10 cellular contexts compared by ENCODE assay signal in the genomic region with DNA sequence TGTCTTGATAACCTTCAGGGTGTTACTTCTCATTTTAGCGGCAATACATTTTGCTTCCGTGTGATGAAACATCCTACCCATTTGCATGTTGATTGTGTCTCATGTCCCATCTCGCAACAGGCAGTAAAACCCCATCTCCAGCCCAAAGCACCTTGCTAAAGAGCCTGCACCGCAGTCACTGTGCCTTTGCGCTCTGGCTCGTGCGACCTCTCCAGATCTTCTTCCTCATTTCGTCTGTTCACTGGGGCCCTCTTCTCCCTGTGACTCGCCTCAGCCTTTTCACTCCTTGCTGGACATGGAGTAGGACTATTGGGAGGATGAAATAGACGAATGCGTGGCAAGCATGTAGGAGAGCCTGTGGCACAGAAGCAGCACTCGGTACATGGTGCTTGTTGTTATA. TPM values are rescaled to one million over a fixed set of nuclear protein-coding genes. Genes with fewer than 3 reads are reported as not detected.
DNase-seq lines count a peak whose midpoint lies in the region; ATAC-seq and TF ChIP-seq lines count a peak whose summit lies in the region.
"Not testable (repeated sequence)": the region's sequence is repeated elsewhere in the genome, so short reads cannot be mapped to it uniquely, and the experiment has no call there.
"Had no signal": no experiment of that assay in that cellular context is flagged by ENCODE, and none has a peak within 500 bp of the region (broad histone marks: within the 10 kb centered on the region; RNA-seq: fewer than 3 reads in every experiment).

No MANE protein-coding gene starts in this region.

- H3K9me3 Mint-ChIP-seq in activated CD4-positive, alpha-beta memory T cell treated with anti-CD3 and anti-CD28 coated beads for 36 hours; activated T-cell treated with anti-CD3 and anti-CD28 coated beads, Interleukin-2, amount 50 U/mL, for 72 hours; naive thymus-derived CD4-positive, alpha-beta T cell; stimulated activated memory B cell treated with anti-CD40 and anti-IgM and Interleukin-4, amounts not matched to agents 10 μg/mL and 1 μg/mL and 100 μg/mL, for 72 hours: not testable (repeated sequence)

- H3K27me3 Mint-ChIP-seq in activated CD4-positive, alpha-beta memory T cell treated with anti-CD3 and anti-CD28 coated beads for 36 hours; activated T-cell treated with anti-CD3 and anti-CD28 coated beads, Interleukin-2, amount 50 U/mL, for 72 hours (ENCODE audit: low read depth); naive thymus-derived CD4-positive, alpha-beta T cell; stimulated activated memory B cell treated with anti-CD40 and anti-IgM and Interleukin-4, amounts not matched to agents 10 μg/mL and 1 μg/mL and 100 μg/mL, for 72 hours: not testable (repeated sequence)

- ATAC-seq in activated T-cell treated with anti-CD3 and anti-CD28 coated beads, Interleukin-2, amount 50 U/mL, for 72 hours (replicated peaks in 1 of 2) = not testable (repeated sequence)
- peak; percentile 12 to 59 for ATAC-seq in lower lobe of right lung
- ATAC-seq in naive thymus-derived CD4-positive, alpha-beta T cell = peak; percentile 57
- peak; percentile 58 for ATAC-seq in stimulated activated memory B cell treated with anti-CD40 and anti-IgM and Interleukin-4, amounts not matched to agents 10 μg/mL and 1 μg/mL and 100 μg/mL, for 72 hours

- intact Hi-C loops in activated CD4-positive, alpha-beta memory T cell treated with anti-CD3 and anti-CD28 coated beads for 36 hours (cut with micrococcal nuclease); lower lobe of right lung (cut with DNase I); naive thymus-derived CD4-positive, alpha-beta T cell (cut with micrococcal nuclease): not testable (repeated sequence)

- H3K4me1 Mint-ChIP-seq in activated CD4-positive, alpha-beta memory T cell treated with anti-CD3 and anti-CD28 coated beads for 36 hours (ENCODE audit: low read depth) = peaks cover 28% of the 10 kb centered on the region
- peaks cover 39% of the 10 kb centered on the region for H3K4me1 Mint-ChIP-seq in activated T-cell treated with anti-CD3 and anti-CD28 coated beads, Interleukin-2, amount 50 U/mL, for 72 hours (ENCODE audit: low read depth)
- H3K4me1 Mint-ChIP-seq in naive thymus-derived CD4-positive, alpha-beta T cell = peaks cover 2 to 30% (median 21%) of the 10 kb centered on the region in 7 donors
- H3K4me1 Mint-ChIP-seq in stimulated activated memory B cell treated with anti-CD40 and anti-IgM and Interleukin-4, amounts not matched to agents 10 μg/mL and 1 μg/mL and 100 μg/mL, for 72 hours = peaks cover 35% of the 10 kb centered on the region

- not testable (repeated sequence) for H3K9me3 ChIP-seq in lower lobe of right lung; naive thymus-derived CD4-positive, alpha-beta T cell (ENCODE audit: control insufficient read depth in 2 of 3, low read length in 3 of 3)

- H3K36me3 ChIP-seq in lower lobe of right lung = peaks cover 28% of the 10 kb centered on the region
- H3K36me3 ChIP-seq in naive thymus-derived CD4-positive, alpha-beta T cell (ENCODE audit: control insufficient read depth in 2 of 3, insufficient read depth in 3 of 3, low read length in 3 of 3) = peaks cover 0 to 25% (median 4%) of the 10 kb centered on the region in 3 experiments

- not testable (repeated sequence) for H3K4me3 Mint-ChIP-seq in activated CD4-positive, alpha-beta memory T cell treated with anti-CD3 and anti-CD28 coated beads for 36 hours; activated T-cell treated with anti-CD3 and anti-CD28 coated beads, Interleukin-2, amount 50 U/mL, for 72 hours; naive thymus-derived CD4-positive, alpha-beta T cell; stimulated activated memory B cell treated with anti-CD40 and anti-IgM and Interleukin-4, amounts not matched to agents 10 μg/mL and 1 μg/mL and 100 μg/mL, for 72 hours

- H3K27me3 ChIP-seq in HL-60 (ENCODE audit: insufficient read depth, poor library complexity, severe bottlenecking); lower lobe of right lung (ENCODE audit: low read depth); naive thymus-derived CD4-positive, alpha-beta T cell (ENCODE audit: control insufficient read depth in 2 of 2, insufficient read depth in 2 of 2, low read length in 2 of 2): not testable (repeated sequence)

- not testable (repeated sequence) for H3K4me1 ChIP-seq in lower lobe of right lung; naive thymus-derived CD4-positive, alpha-beta T cell (ENCODE audit: control insufficient read depth in 2 of 2, insufficient read depth in 2 of 2, low read length in 2 of 2)

- peak overlapping the region; percentile 23 for H3K27ac Mint-ChIP-seq in activated CD4-positive, alpha-beta memory T cell treated with anti-CD3 and anti-CD28 coated beads for 36 hours
- H3K27ac Mint-ChIP-seq in activated T-cell treated with anti-CD3 and anti-CD28 coated beads, Interleukin-2, amount 50 U/mL, for 72 hours = peak overlapping the region; percentile 95
- H3K27ac Mint-ChIP-seq in naive thymus-derived CD4-positive, alpha-beta T cell; stimulated activated memory B cell treated with anti-CD40 and anti-IgM and Interleukin-4, amounts not matched to agents 10 μg/mL and 1 μg/mL and 100 μg/mL, for 72 hours: not testable (repeated sequence)

- H3K4me3 ChIP-seq in HL-60 (replicated peaks; ENCODE audit: insufficient read depth, low read length); lower lobe of right lung; naive thymus-derived CD4-positive, alpha-beta T cell (ENCODE audit: low read length): not testable (repeated sequence)

- peaks cover 31% of the 10 kb centered on the region for H3K36me3 Mint-ChIP-seq in activated CD4-positive, alpha-beta memory T cell treated with anti-CD3 and anti-CD28 coated beads for 36 hours
- peaks cover 7 to 15% of the 10 kb centered on the region in 2 donors for H3K36me3 Mint-ChIP-seq in activated T-cell treated with anti-CD3 and anti-CD28 coated beads, Interleukin-2, amount 50 U/mL, for 72 hours (ENCODE audit: insufficient read depth in 2 of 2)
- H3K36me3 Mint-ChIP-seq in naive thymus-derived CD4-positive, alpha-beta T cell = peaks cover 12 to 45% (median 19%) of the 10 kb centered on the region in 5 donors
- H3K36me3 Mint-ChIP-seq in stimulated activated memory B cell treated with anti-CD40 and anti-IgM and Interleukin-4, amounts not matched to agents 10 μg/mL and 1 μg/mL and 100 μg/mL, for 72 hours = peaks cover 38% of the 10 kb centered on the region

- DNase-seq in HL-60 (ENCODE audit: low read depth in 1 of 2, low spot score in 1 of 2) (peak in 1 of 2 experiments; percentile 93), lower lobe of right lung (peak; percentile 52)
- not testable (repeated sequence) for DNase-seq in activated CD4-positive, alpha-beta memory T cell treated with anti-CD3 and anti-CD28 coated beads for 36 hours; activated T-cell treated with anti-CD3 and anti-CD28 coated beads, Interleukin-2, amount 50 U/mL, for 72 hours; naive thymus-derived CD4-positive, alpha-beta T cell

- H3K27ac ChIP-seq in HL-60 (replicated peaks) = peak overlapping the region; percentile 84
- not testable (repeated sequence) for H3K27ac ChIP-seq in lower lobe of right lung; naive thymus-derived CD4-positive, alpha-beta T cell (ENCODE audit: low read depth, low read length)

- CTCF ChIA-PET in activated CD4-positive, alpha-beta memory T cell treated with anti-CD3 and anti-CD28 coated beads for 36 hours (lab: Charles Lee); naive thymus-derived CD4-positive, alpha-beta T cell (lab: Charles Lee): not testable (repeated sequence)

- not testable (repeated sequence) for TF ChIP-seq CTCF in HL-60 (IDR thresholded peaks at IDR 0.05; ENCODE audit: insufficient read depth, low read length); lower lobe of right lung (IDR thresholded peaks at IDR 0.05)

- POLR2A ChIA-PET in activated CD4-positive, alpha-beta memory T cell treated with anti-CD3 and anti-CD28 coated beads for 36 hours (lab: Charles Lee); naive thymus-derived CD4-positive, alpha-beta T cell (lab: Charles Lee): not testable (repeated sequence)

RNA-seq across cellular contexts. Expression of a gene that starts 13.5 kb away (rescaled TPM):
- total RNA-seq in activated CD4-positive, alpha-beta memory T cell treated with anti-CD3 and anti-CD28 coated beads for 36 hours = 10 to 100 TPM; 46.4 to 49.5 TPM
- total RNA-seq in activated T-cell treated with anti-CD3 and anti-CD28 coated beads, Interleukin-2, amount 50 U/mL, for 72 hours = 10 to 100 TPM; 63.4 to 68.0 TPM
- total RNA-seq in lower lobe of right lung = 35.9 TPM
- 10 to 100 TPM; 60.8 to 73.4 (median 64.8) TPM for total RNA-seq in naive thymus-derived CD4-positive, alpha-beta T cell
- polyA plus RNA-seq in naive thymus-derived CD4-positive, alpha-beta T cell = 10 to 100 TPM; 10.9 to 19.8 TPM

RNA-seq across cellular contexts. Expression of a gene that starts 57.9 kb away (rescaled TPM):
- total RNA-seq in activated CD4-positive, alpha-beta memory T cell treated with anti-CD3 and anti-CD28 coated beads for 36 hours = 1 to 10 TPM in 1 of 2 experiments, under 1 TPM in 1; 0.63 to 1.1 TPM
- 1 to 10 TPM; 1.8 TPM for total RNA-seq in activated T-cell treated with anti-CD3 and anti-CD28 coated beads, Interleukin-2, amount 50 U/mL, for 72 hours
- 1.1 TPM for total RNA-seq in lower lobe of right lung
- 1 to 10 TPM; 1.3 to 9.4 (median 5.1) TPM for total RNA-seq in naive thymus-derived CD4-positive, alpha-beta T cell
- polyA plus RNA-seq in naive thymus-derived CD4-positive, alpha-beta T cell = under 1 TPM in 1 of 2 donors, not detected in 1; 0.31 TPM
- total RNA-seq: Daoy, G401, GM23338, H4 had no signal
- polyA plus RNA-seq: GM23338 had no signal
